21 cellular contexts compared by ENCODE assay signal in the genomic region with DNA sequence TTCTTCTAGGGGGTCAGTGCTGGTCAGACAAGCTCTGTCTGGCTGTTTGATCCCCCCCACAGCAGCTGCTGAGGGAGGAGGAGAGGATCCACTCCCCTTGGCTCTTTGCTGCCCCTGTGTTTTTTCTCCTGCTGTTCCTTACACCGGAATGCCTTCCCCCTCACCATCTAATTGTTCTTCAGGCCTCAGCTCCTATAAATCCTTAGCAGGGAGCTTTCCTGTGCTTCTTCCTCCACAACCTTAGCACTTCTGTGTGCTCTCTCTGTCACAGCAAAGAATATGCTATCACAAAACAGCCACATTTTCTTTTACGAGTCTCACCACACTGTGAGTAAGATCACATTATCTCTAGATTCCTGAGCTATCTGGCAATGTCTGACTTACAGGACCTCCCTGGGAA.
A peak's percentile ranks its signal among the peaks of the same experiment; 100 is the strongest.
DNase-seq lines count a peak whose midpoint lies in the region; ATAC-seq and TF ChIP-seq lines count a peak whose summit lies in the region.
"Had no signal": no experiment of that assay in that cellular context is flagged by ENCODE, and none has a peak within 500 bp of the region (broad histone marks: within the 10 kb centered on the region; RNA-seq: fewer than 3 reads in every experiment).

No MANE protein-coding gene starts in this region.

- H2BK12ac ChIP-seq in neuronal stem cell (ENCODE audit: low read length), result no peak overlapping the region

- H3K27ac Mint-ChIP-seq in WTC11, result peak overlapping the region; percentile 82; the same call in 1 of the 2 replicates
- H3K27ac Mint-ChIP-seq: CD4-positive, alpha-beta T cell; T-cell had no signal

- no peak overlapping the region for H4K91ac ChIP-seq in neuronal stem cell (ENCODE audit: low read depth, low read length, poor library complexity)

- intact Hi-C loops in tibial artery (cut with DNase I; ENCODE audit: low total_unique reads), result no loop called here

- H3K9me3 Mint-ChIP-seq in WTC11, result peaks cover 19% of the 10 kb centered on the region

- no peak overlapping the region for H2BK5ac ChIP-seq in neuronal stem cell (ENCODE audit: low read length)

- no peak overlapping the region for H3K9ac ChIP-seq in HUES48 (ENCODE audit: low read depth, low read length)
- no peak overlapping the region for H3K9ac ChIP-seq in neuronal stem cell (ENCODE audit: low read depth, low read length, poor library complexity)
- H3K9ac ChIP-seq: GM23248 had no signal

- no peak overlapping the region for H3K14ac ChIP-seq in neuronal stem cell (ENCODE audit: low read length)

- no peak overlapping the region for H2BK120ac ChIP-seq in neuronal stem cell (ENCODE audit: low read depth, low read length)

- H3K4me3 ChIP-seq in HUES48 (ENCODE audit: low read depth, low read length) (no peak overlapping the region), neuronal stem cell (ENCODE audit: low read length in 2 of 2) (no peak overlapping the region), tibial artery (no peak overlapping the region), upper lobe of left lung (no peak overlapping the region)
- H3K4me3 ChIP-seq: GM23248, MG63 had no signal

- peaks cover 61% of the 10 kb centered on the region for H3K4me1 Mint-ChIP-seq in WTC11
- H3K4me1 Mint-ChIP-seq: T-cell had no signal

- peak; percentile 57 for ATAC-seq in WTC11
- ATAC-seq in HG03175 (IDR thresholded peaks at IDR 0.05; ENCODE audit: unreplicated experiment), result no peak
- no peak for ATAC-seq in upper lobe of left lung (ENCODE audit: low FRiP score in 2 of 2)
- ATAC-seq: Panc1, Right ventricle myocardium inferior, T-cell had no signal

- no peak overlapping the region for H2BK15ac ChIP-seq in neuronal stem cell (ENCODE audit: low read length)

- POLR2A ChIA-PET in WTC11 (lab: Charles Lee), result no interaction called here
- POLR2A ChIA-PET in RWPE1 (lab: Yijun Ruan, JAX; ENCODE audit: low non-redundant PET), result no interaction called here

- peaks cover 4% of the 10 kb centered on the region for H3K36me3 Mint-ChIP-seq in WTC11
- H3K36me3 Mint-ChIP-seq: T-cell had no signal

- peak overlapping the region; percentile 17 for H2AFZ ChIP-seq in neuronal stem cell (ENCODE audit: low read length)
- H2AFZ ChIP-seq: GM23248 had no signal

- H3K4me1 ChIP-seq in HUES48 (ENCODE audit: control insufficient read depth, insufficient read depth, low read length) (peaks cover 42% of the 10 kb centered on the region), neuronal stem cell (ENCODE audit: control insufficient read depth in 2 of 2, insufficient read depth in 1 of 2, low read depth in 1 of 2, low read length in 2 of 2) (peaks cover 3 to 6% of the 10 kb centered on the region in 2 donors), tibial artery (peaks cover 0 to 41% (median 5%) of the 10 kb centered on the region in 4 donors), upper lobe of left lung (no peaks in the 10 kb centered on the region)

- TF ChIP-seq CTCF in WTC11 (IDR thresholded peaks at IDR 0.05) (no peak), tibial artery (IDR thresholded peaks at IDR 0.05) (no peak), RWPE1 (conservative IDR thresholded peaks at IDR 0.05; ENCODE audit: low read depth) (no peak), upper lobe of left lung (IDR thresholded peaks at IDR 0.05) (no peak)

- no peaks in the 10 kb centered on the region for H3K79me1 ChIP-seq in neuronal stem cell (ENCODE audit: low read depth, low read length)

- H4K8ac ChIP-seq in neuronal stem cell (ENCODE audit: low read depth, low read length), result no peak overlapping the region

- H3K27me3 Mint-ChIP-seq in WTC11 (ENCODE audit: low read depth), result no peaks in the 10 kb centered on the region
- H3K27me3 Mint-ChIP-seq: CD4-positive, alpha-beta T cell had no signal

- H3K27me3 ChIP-seq in HUES48 (ENCODE audit: control insufficient read depth, insufficient read depth, low read length) (no peaks in the 10 kb centered on the region), neuronal stem cell (ENCODE audit: control insufficient read depth in 3 of 3, insufficient read depth in 3 of 3, low read depth in 1 of 3, low read length in 3 of 3) (peaks cover 0 to 15% (median 0%) of the 10 kb centered on the region in 3 experiments), tibial artery (no peaks in the 10 kb centered on the region), upper lobe of left lung (no peaks in the 10 kb centered on the region)
- H3K27me3 ChIP-seq: MG63 had no signal

- CTCF ChIA-PET in WTC11 (lab: Charles Lee) (interaction anchor here (0.8 to 1.0 kb wide), 3 partner anchors 40 to 489 kb away, joined by 3 to 4 read pairs (median 4); no protein-coding TSS in a partner anchor), RWPE1 (lab: Yijun Ruan, JAX) (no interaction called here)

- H2AK5ac ChIP-seq in neuronal stem cell (ENCODE audit: low read depth, low read length), result no peak overlapping the region

- no peak overlapping the region for H3K23ac ChIP-seq in neuronal stem cell (ENCODE audit: low read depth, low read length, poor library complexity)

- TF ChIP-seq EP300 in upper lobe of left lung (IDR thresholded peaks at IDR 0.05), result no peak

- H3K4me3 Mint-ChIP-seq in WTC11, result no peak overlapping the region
- H3K4me3 Mint-ChIP-seq: CD4-positive, alpha-beta T cell; T-cell had no signal

- H3K36me3 ChIP-seq in HUES48 (ENCODE audit: control insufficient read depth, insufficient read depth, low read length) (no peaks in the 10 kb centered on the region), neuronal stem cell (replicated peaks in 1 of 2; ENCODE audit: control insufficient read depth in 2 of 2, insufficient read depth in 2 of 2, low read length in 2 of 2) (no peaks in the 10 kb centered on the region), tibial artery (no peaks in the 10 kb centered on the region), upper lobe of left lung (no peaks in the 10 kb centered on the region)
- H3K36me3 ChIP-seq: MG63 had no signal

- TF ChIP-seq POLR2A in upper lobe of left lung (IDR thresholded peaks at IDR 0.05), result no peak

- DNase-seq in WTC11 (ENCODE audit: low spot score), result no peak
- peak; percentile 77 for DNase-seq in islet precursor cell
- DNase-seq in neuronal stem cell (ENCODE audit: low spot score), result peak; percentile 43
- DNase-seq in tibial artery, result no peak
- no peak for DNase-seq in RWPE1 (ENCODE audit: low spot score)
- no peak for DNase-seq in upper lobe of left lung
- DNase-seq: ACHN; Calu3; CD4-positive, alpha-beta T cell; GM23248; MG63; NCI-H1092; NCI-H1694; NCI-H2107; NCI-H446; NCI-H748 treated with DMSO at 0.1 percent for 48 hours; T-cell had no signal

- H3K27ac ChIP-seq in HUES48 (ENCODE audit: low read depth, low read length) (peak overlapping the region; percentile 28), neuronal stem cell (replicated peaks; ENCODE audit: low read length) (peak overlapping the region; percentile 5), tibial artery (no peak overlapping the region), RWPE1 (no peak overlapping the region), upper lobe of left lung (no peak overlapping the region)
- H3K27ac ChIP-seq: GM23248 had no signal

- no peak overlapping the region for H3K4me2 ChIP-seq in neuronal stem cell (ENCODE audit: insufficient read depth, low read length, poor library complexity, severe bottlenecking)

- no CpG with 5 or more reads among the region's 2 CpGs for WGBS in neuronal stem cell (ENCODE audit: extremely low coverage in 2 of 2, insufficient read length in 2 of 2, insufficient replicate concordance in 1 of 2), 2 donors
- 44 to 55% methylated on average over 2 of the region's 2 CpGs for WGBS in upper lobe of left lung, 2 donors

- no peak overlapping the region for H3K4ac ChIP-seq in neuronal stem cell (ENCODE audit: low read length)

- 0 out of 2 replicates have a peak, but pooled peaks cover 1% of the 10 kb centered on the region for H3K9me3 ChIP-seq in HUES48 (ENCODE audit: control insufficient read depth, insufficient read depth, low read length)
- peaks cover 0 to 5% of the 10 kb centered on the region in 2 donors for H3K9me3 ChIP-seq in neuronal stem cell (replicated peaks in 1 of 2; ENCODE audit: control insufficient read depth in 2 of 2, insufficient read depth in 1 of 2, low read depth in 1 of 2, low read length in 2 of 2)
- H3K9me3 ChIP-seq in tibial artery, result peaks cover 0 to 2% (median 0%) of the 10 kb centered on the region in 3 donors
- H3K9me3 ChIP-seq in upper lobe of left lung, result peaks cover 0 to 6% (median 0%) of the 10 kb centered on the region in 4 donors
- H3K9me3 ChIP-seq: MG63 had no signal

- no peak overlapping the region for H3K18ac ChIP-seq in neuronal stem cell (ENCODE audit: low read length)

TF ChIP-seq in WTC11, 78 proteins besides CTCF, POLR2A, EP300 and RAD21 (continues in another document):
- TF ChIP-seq NR1H2 (CRISPR knock-in tag; IDR thresholded peaks at IDR 0.05) (no peak), TEAD4 (CRISPR knock-in tag; IDR thresholded peaks at IDR 0.05) (no peak), TEAD1 (CRISPR knock-in tag; IDR thresholded peaks at IDR 0.05) (no peak), ZNF263 (CRISPR knock-in tag; IDR thresholded peaks at IDR 0.05; ENCODE audit: low read depth) (no peak), MYBL2 (CRISPR knock-in tag; IDR thresholded peaks at IDR 0.05) (no peak), GRHL2 (CRISPR knock-in tag; IDR thresholded peaks at IDR 0.05; ENCODE audit: insufficient replicate concordance, severe bottlenecking) (no peak), IRF2 (CRISPR knock-in tag; IDR thresholded peaks at IDR 0.05; ENCODE audit: borderline replicate concordance, low read depth) (no peak), NR3C1 (CRISPR knock-in tag; conservative IDR thresholded peaks at IDR 0.05; ENCODE audit: low read depth) (no peak)

Comparison
In these comparisons a context has a peak if more than half of its experiments do, and no peak if none do; other contexts are left out.
1. H3K27ac ChIP-seq: peak in HUES48 (single experiment) and neuronal stem cell (single experiment); none in tibial artery (0 of 2), RWPE1 (single experiment) and upper lobe of left lung (0 of 4).
2. DNase-seq: peak in islet precursor cell (single experiment) and neuronal stem cell (single experiment); none in WTC11 (single experiment), tibial artery (0 of 2), RWPE1 (single experiment) and upper lobe of left lung (0 of 2).